Comparison of ENCODE assay signal across 8 cellular contexts in genomic region chr17:21253646-21254441, GRCh38. TPM values are rescaled to one million over a fixed set of nuclear protein-coding genes. Genes with fewer than 3 reads are reported as not detected.
DNase-seq lines count a peak whose midpoint lies in the region; ATAC-seq and TF ChIP-seq lines count a peak whose summit lies in the region.

No MANE protein-coding gene starts in this region.

- no peak for DNase-seq in activated T-cell treated with anti-CD3 and anti-CD28 coated beads, Interleukin-2, amount 50 U/mL, for 24 hours
- DNase-seq in activated T-cell treated with anti-CD3 and anti-CD28 coated beads for 4 hours (no peak), SW480 (ENCODE audit: low spot score) (peak; percentile 22), NCI-H2107 treated with DMSO at 0.1 percent for 48 hours (lab: John Stamatoyannopoulos, UW; ENCODE audit: unreplicated experiment) (no peak), NCI-H226 (no peak)

- peak in 1 of 4 experiments; percentile 2 for TF ChIP-seq CTCF in gastroesophageal sphincter (IDR thresholded peaks at IDR 0.05)

- H3K36me3 ChIP-seq in gastroesophageal sphincter = no peaks in the 10 kb centered on the region
- no peaks in the 10 kb centered on the region for H3K36me3 ChIP-seq in skeletal muscle satellite cell (ENCODE audit: insufficient read depth, low read length)

- peak overlapping the region; percentile 79 to 84 for H3K4me3 ChIP-seq in gastroesophageal sphincter
- peak overlapping the region; percentile 79 for H3K4me3 ChIP-seq in skeletal muscle satellite cell (ENCODE audit: low read length)

- peaks cover 25% of the 10 kb centered on the region for H3K4me1 Mint-ChIP-seq in activated T-cell treated with anti-CD3 and anti-CD28 coated beads, Interleukin-2, amount 50 U/mL, for 24 hours (ENCODE audit: low read depth)

- peak overlapping the region; percentile 92 for H3K4me2 ChIP-seq in skeletal muscle satellite cell (ENCODE audit: low read length)

- H3K27me3 Mint-ChIP-seq in activated T-cell treated with anti-CD3 and anti-CD28 coated beads, Interleukin-2, amount 50 U/mL, for 24 hours = no peaks in the 10 kb centered on the region

- peak overlapping the region; percentile 72 for H3K27ac Mint-ChIP-seq in activated T-cell treated with anti-CD3 and anti-CD28 coated beads, Interleukin-2, amount 50 U/mL, for 24 hours

- peak; percentile 8 for ATAC-seq in gastroesophageal sphincter
- ATAC-seq in GM21717 (IDR thresholded peaks at IDR 0.05; ENCODE audit: unreplicated experiment) = no peak

- H3K4me1 ChIP-seq in gastroesophageal sphincter (peaks cover 0 to 48% (median 22%) of the 10 kb centered on the region in 3 donors), skeletal muscle satellite cell (ENCODE audit: control insufficient read depth, insufficient read depth, low read length) (peaks cover 16% of the 10 kb centered on the region)

- peak overlapping the region; percentile 42 for H3K9ac ChIP-seq in skeletal muscle satellite cell (ENCODE audit: low read depth, low read length)

- H3K4me3 Mint-ChIP-seq in activated T-cell treated with anti-CD3 and anti-CD28 coated beads, Interleukin-2, amount 50 U/mL, for 24 hours = peak overlapping the region; percentile 82

- 43 to 44% methylated on average over 8 to 10 of the region's 15 CpGs for whole genome bisulfite sequencing in gastroesophageal sphincter (ENCODE audit: low coverage in 1 of 2), 2 donors

- TF ChIP-seq POLR2A in gastroesophageal sphincter (IDR thresholded peaks at IDR 0.05) = no peak

- H3K9me3 Mint-ChIP-seq in activated T-cell treated with anti-CD3 and anti-CD28 coated beads, Interleukin-2, amount 50 U/mL, for 24 hours = no peaks in the 10 kb centered on the region

- no peaks in the 10 kb centered on the region for H3K27me3 ChIP-seq in gastroesophageal sphincter
- H3K27me3 ChIP-seq in skeletal muscle satellite cell (ENCODE audit: control insufficient read depth, insufficient read depth, low read length) = no peaks in the 10 kb centered on the region

- H3K9me3 ChIP-seq in gastroesophageal sphincter = no peaks in the 10 kb centered on the region
- H3K9me3 ChIP-seq in skeletal muscle satellite cell (replicated peaks; ENCODE audit: low read length) = no peaks in the 10 kb centered on the region

- H3K27ac ChIP-seq in gastroesophageal sphincter = peak overlapping the region; percentile 11 to 91 (median 79)

- H3K36me3 Mint-ChIP-seq in activated T-cell treated with anti-CD3 and anti-CD28 coated beads, Interleukin-2, amount 50 U/mL, for 24 hours (ENCODE audit: low read depth) = no peaks in the 10 kb centered on the region

- TF ChIP-seq EP300 in gastroesophageal sphincter (IDR thresholded peaks at IDR 0.05) = no peak

RNA-seq across cellular contexts. Expression of gene NATD1, which starts 0.6 kb away (rescaled TPM):
- 10 to 100 TPM in 3 of 4 donors, 1 to 10 TPM in 1; 8.9 to 22.2 (median 15.4) TPM for total RNA-seq in gastroesophageal sphincter
- 1.3 and 1.5 TPM in 2 replicates for total RNA-seq in skeletal muscle satellite cell (2012; rRNA removed)

RNA-seq across cellular contexts. Expression of gene MAP2K3, which starts 30.7 kb away (rescaled TPM):
- total RNA-seq in gastroesophageal sphincter = 10 to 100 TPM; 18.3 to 46.2 (median 35.2) TPM
- total RNA-seq in skeletal muscle satellite cell (2012; rRNA removed) = 27.9 and 29.3 TPM in 2 replicates

RNA-seq across cellular contexts. Expression of gene TMEM11, which starts 39.9 kb away (rescaled TPM):
- 10 to 100 TPM; 14.8 to 24.5 (median 22.1) TPM for total RNA-seq in gastroesophageal sphincter
- 17.7 and 19.7 TPM in 2 replicates for total RNA-seq in skeletal muscle satellite cell (2012; rRNA removed)
